1 cellular context compared by ENCODE assay signal in the genomic region with DNA sequence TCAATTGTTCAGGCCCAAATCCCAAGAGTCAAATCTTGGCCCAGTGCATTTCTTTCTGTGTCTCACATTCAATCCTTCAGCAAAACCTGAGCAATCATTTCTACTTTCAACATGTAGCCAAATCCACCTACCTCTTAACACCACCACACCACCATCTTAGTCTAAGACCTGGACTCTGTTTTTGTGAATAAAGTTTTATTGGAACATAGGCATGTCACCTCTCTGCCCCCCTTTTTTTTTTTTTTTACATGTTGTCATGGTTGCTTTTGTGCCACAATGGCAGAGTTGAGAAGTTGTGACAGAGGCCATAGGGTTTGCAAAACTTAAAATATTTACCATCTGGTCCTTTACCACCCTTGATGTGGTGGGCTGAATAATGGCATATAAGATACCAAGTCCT.
A peak's percentile ranks its signal among the peaks of the same experiment; 100 is the strongest.
TF ChIP-seq lines count a peak whose summit lies in the region.

No MANE protein-coding gene starts in this region.

TF ChIP-seq in GM12878, 131 proteins besides CTCF, POLR2A, EP300 and RAD21:
- no peak for TF ChIP-seq SPI1 (IDR thresholded peaks at IDR 0.05; ENCODE audit: borderline replicate concordance, insufficient read depth, low read depth, low read length)
- TF ChIP-seq, protein P1, sequence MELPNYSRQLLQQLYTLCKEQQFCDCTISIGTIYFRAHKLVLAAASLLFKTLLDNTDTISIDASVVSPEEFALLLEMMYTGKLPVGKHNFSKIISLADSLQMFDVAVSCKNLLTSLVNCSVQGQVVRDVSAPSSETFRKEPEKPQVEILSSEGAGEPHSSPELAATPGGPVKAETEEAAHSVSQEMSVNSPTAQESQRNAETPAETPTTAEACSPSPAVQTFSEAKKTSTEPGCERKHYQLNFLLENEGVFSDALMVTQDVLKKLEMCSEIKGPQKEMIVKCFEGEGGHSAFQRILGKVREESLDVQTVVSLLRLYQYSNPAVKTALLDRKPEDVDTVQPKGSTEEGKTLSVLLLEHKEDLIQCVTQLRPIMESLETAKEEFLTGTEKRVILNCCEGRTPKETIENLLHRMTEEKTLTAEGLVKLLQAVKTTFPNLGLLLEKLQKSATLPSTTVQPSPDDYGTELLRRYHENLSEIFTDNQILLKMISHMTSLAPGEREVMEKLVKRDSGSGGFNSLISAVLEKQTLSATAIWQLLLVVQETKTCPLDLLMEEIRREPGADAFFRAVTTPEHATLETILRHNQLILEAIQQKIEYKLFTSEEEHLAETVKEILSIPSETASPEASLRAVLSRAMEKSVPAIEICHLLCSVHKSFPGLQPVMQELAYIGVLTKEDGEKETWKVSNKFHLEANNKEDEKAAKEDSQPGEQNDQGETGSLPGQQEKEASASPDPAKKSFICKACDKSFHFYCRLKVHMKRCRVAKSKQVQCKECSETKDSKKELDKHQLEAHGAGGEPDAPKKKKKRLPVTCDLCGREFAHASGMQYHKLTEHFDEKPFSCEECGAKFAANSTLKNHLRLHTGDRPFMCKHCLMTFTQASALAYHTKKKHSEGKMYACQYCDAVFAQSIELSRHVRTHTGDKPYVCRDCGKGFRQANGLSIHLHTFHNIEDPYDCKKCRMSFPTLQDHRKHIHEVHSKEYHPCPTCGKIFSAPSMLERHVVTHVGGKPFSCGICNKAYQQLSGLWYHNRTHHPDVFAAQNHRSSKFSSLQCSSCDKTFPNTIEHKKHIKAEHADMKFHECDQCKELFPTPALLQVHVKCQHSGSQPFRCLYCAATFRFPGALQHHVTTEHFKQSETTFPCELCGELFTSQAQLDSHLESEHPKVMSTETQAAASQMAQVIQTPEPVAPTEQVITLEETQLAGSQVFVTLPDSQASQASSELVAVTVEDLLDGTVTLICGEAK (IDR thresholded peaks at IDR 0.05; ENCODE audit: borderline replicate concordance): peak; percentile 74
